Comparison of ENCODE assay signal across 8 cellular contexts in genomic region chr2:173354601-173355131, GRCh38. TPM values are rescaled to one million over a fixed set of nuclear protein-coding genes. Genes with fewer than 3 reads are reported as not detected.
DNase-seq lines count a peak whose midpoint lies in the region; ATAC-seq and TF ChIP-seq lines count a peak whose summit lies in the region.

TSS of gene CDCA7 (plus strand) at chr2:173354872. CDS start at chr2:173354964, 92 bp downstream.

- H3K36me3 ChIP-seq in CD4-positive, alpha-beta memory T cell (ENCODE audit: insufficient read depth, low read length) = no peaks in the 10 kb centered on the region
- no peaks in the 10 kb centered on the region for H3K36me3 ChIP-seq in stomach smooth muscle (ENCODE audit: control insufficient read depth in 2 of 2, insufficient read depth in 2 of 2, low read length in 2 of 2)

- H3K4me3 Mint-ChIP-seq in CD4-positive, alpha-beta memory T cell = peak within 1 kb of the TSS; percentile 85 to 93 (median 92)

- ATAC-seq in GM19351 (IDR thresholded peaks at IDR 0.05; ENCODE audit: unreplicated experiment) (peak; percentile 33), HG03460 (IDR thresholded peaks at IDR 0.05; ENCODE audit: unreplicated experiment) (peak; percentile 50)

- CTCF ChIA-PET in CD4-positive, alpha-beta memory T cell (lab: Charles Lee; ENCODE audit: partially characterized antibody) = no interaction called here
- CTCF ChIA-PET in activated CD8-positive, alpha-beta memory T cell treated with anti-CD3 and anti-CD28 coated beads for 36 hours (lab: Charles Lee) = no interaction called here

- peak within 1 kb of the TSS; percentile 47 to 54 for H3K4me3 ChIP-seq in CD4-positive, alpha-beta memory T cell (ENCODE audit: low read length in 2 of 2)
- H3K4me3 ChIP-seq in epithelial cell of proximal tubule (ENCODE audit: low read depth, low read length) (peak within 1 kb of the TSS; percentile 95), stomach smooth muscle (ENCODE audit: low read length in 2 of 2) (peak within 1 kb of the TSS; percentile 74 to 81)

- peak in 4 of 5 donors; percentile 29 to 48 (median 41) for DNase-seq in CD4-positive, alpha-beta memory T cell
- peak; percentile 65 for DNase-seq in NCI-H774 (lab: John Stamatoyannopoulos, UW)
- DNase-seq in epithelial cell of proximal tubule (ENCODE audit: low read depth) = no peak
- DNase-seq in myocyte (ENCODE audit: low read depth) = peak; percentile 64

- no peaks in the 10 kb centered on the region for H3K27me3 ChIP-seq in CD4-positive, alpha-beta memory T cell (ENCODE audit: insufficient read depth, low read length)
- H3K27me3 ChIP-seq in stomach smooth muscle (ENCODE audit: control insufficient read depth in 1 of 2, insufficient read depth in 2 of 2, low read length in 2 of 2) = peaks cover 17 to 34% of the 10 kb centered on the region in 2 donors

- peak within 1 kb of the TSS; percentile 14 to 47 for H3K9ac ChIP-seq in stomach smooth muscle (ENCODE audit: low read length in 2 of 2)

- no peaks in the 10 kb centered on the region for H3K9me3 ChIP-seq in CD4-positive, alpha-beta memory T cell (ENCODE audit: control insufficient read depth in 1 of 2, low read length in 2 of 2)
- no peaks in the 10 kb centered on the region for H3K9me3 ChIP-seq in stomach smooth muscle (ENCODE audit: control insufficient read depth in 2 of 2, low read length in 2 of 2)

- peaks cover 32 to 38% of the 10 kb centered on the region in 2 donors for H3K27me3 Mint-ChIP-seq in CD4-positive, alpha-beta memory T cell

- H3K27ac Mint-ChIP-seq in CD4-positive, alpha-beta memory T cell = peak within 1 kb of the TSS in 6 of 7 donors; percentile 30 to 65 (median 60)

- no peak for TF ChIP-seq CTCF in epithelial cell of proximal tubule (conservative IDR thresholded peaks at IDR 0.05; ENCODE audit: low read depth, low read length)

- POLR2A ChIA-PET in CD4-positive, alpha-beta memory T cell (lab: Charles Lee; ENCODE audit: partially characterized antibody) = no interaction called here
- POLR2A ChIA-PET in activated CD8-positive, alpha-beta memory T cell treated with anti-CD3 and anti-CD28 coated beads for 36 hours (lab: Charles Lee) = no interaction called here

- H3K4me1 Mint-ChIP-seq in CD4-positive, alpha-beta memory T cell = peaks cover 15 to 21% (median 17%) of the 10 kb centered on the region in 4 donors

- H3K9me3 Mint-ChIP-seq in CD4-positive, alpha-beta memory T cell = no peaks in the 10 kb centered on the region

- peak within 1 kb of the TSS; percentile 31 for H3K27ac ChIP-seq in CD4-positive, alpha-beta memory T cell (ENCODE audit: low read depth, low read length)
- H3K27ac ChIP-seq in stomach smooth muscle (ENCODE audit: low read length) = peak within 1 kb of the TSS; percentile 18

- H3K36me3 Mint-ChIP-seq in CD4-positive, alpha-beta memory T cell = peaks cover 0 to 1% of the 10 kb centered on the region in 2 donors

- intact Hi-C loops in CD4-positive, alpha-beta memory T cell (cut with micrococcal nuclease) = no loop called here

- H3K4me1 ChIP-seq in CD4-positive, alpha-beta memory T cell (ENCODE audit: insufficient read depth, low read length) = peaks cover 14% of the 10 kb centered on the region
- H3K4me1 ChIP-seq in stomach smooth muscle (ENCODE audit: control insufficient read depth, insufficient read depth, low read length) = peaks cover 14% of the 10 kb centered on the region

RNA-seq across cellular contexts. Expression of gene CDCA7, which starts in this region (rescaled TPM):
- total RNA-seq in CD4-positive, alpha-beta memory T cell = 1 to 10 TPM; 2.0 to 2.9 TPM
- 1 to 10 TPM; 2.1 to 3.9 TPM for polyA plus RNA-seq in CD4-positive, alpha-beta memory T cell
- total RNA-seq in activated CD8-positive, alpha-beta memory T cell treated with anti-CD3 and anti-CD28 coated beads for 36 hours = 10 to 100 TPM; 33.9 to 34.3 TPM
- 34.7 and 55.4 TPM in 2 replicates for total RNA-seq in epithelial cell of proximal tubule
- total RNA-seq in myocyte = 0.16 and 0.70 TPM in 2 replicates
- 0.06 TPM for polyA plus RNA-seq in myocyte (2012)

Comparison
In these comparisons a context has a peak if more than half of its experiments do, and no peak if none do; other contexts are left out.
1. Peak in DNase-seq in myocyte; RNA of the gene not detected or under 1 TPM.